ENCODE assay signal across 1 cellular context in the genomic region with DNA sequence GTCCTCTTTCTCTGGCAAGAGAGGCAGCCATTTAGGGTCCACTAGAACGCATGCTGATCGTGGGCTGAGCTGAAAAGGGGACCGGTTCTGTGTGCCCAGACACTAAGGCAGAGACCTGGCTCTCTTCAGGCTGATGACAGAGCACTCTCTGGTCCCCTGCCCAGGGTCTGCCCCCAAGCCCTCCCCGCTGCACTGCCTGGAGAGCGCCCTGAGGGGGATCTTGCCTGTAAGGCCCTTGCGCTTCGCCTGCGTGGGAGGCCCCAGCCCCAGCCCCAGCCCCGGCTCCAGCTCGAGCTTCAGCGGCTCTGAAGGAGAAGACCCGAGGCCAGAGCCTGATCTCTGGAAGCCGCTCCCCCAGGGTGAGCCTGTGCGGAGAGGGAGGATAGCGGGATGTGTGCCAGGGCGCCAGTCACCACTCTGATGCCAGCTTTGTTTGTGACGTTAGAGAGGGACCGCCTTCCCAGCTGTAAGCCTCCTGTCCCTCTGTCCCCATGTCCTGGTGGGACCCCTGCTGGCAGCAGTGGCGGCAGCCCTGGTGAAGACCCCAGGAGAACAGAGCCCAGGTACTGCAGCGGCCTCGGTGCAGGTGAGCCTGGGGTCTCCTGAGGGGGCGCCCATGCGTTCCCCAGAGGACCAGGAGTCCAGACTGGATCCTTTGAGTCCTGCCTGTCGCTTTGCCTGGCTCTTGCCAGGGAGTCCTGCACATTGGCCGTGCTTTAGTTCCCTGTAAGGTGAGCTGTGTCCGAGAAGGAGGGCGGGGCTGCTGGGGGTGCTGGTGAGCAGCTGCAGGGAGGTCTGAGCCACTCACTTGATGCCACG.
TF ChIP-seq lines count a peak whose summit lies in the region.

No MANE protein-coding gene starts in this region.

TF ChIP-seq in WTC11, 78 proteins besides CTCF, POLR2A, EP300 and RAD21 (continued from another document):
- TF ChIP-seq, protein P1, sequence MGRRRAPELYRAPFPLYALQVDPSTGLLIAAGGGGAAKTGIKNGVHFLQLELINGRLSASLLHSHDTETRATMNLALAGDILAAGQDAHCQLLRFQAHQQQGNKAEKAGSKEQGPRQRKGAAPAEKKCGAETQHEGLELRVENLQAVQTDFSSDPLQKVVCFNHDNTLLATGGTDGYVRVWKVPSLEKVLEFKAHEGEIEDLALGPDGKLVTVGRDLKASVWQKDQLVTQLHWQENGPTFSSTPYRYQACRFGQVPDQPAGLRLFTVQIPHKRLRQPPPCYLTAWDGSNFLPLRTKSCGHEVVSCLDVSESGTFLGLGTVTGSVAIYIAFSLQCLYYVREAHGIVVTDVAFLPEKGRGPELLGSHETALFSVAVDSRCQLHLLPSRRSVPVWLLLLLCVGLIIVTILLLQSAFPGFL (CRISPR knock-in tag; IDR thresholded peaks at IDR 0.05; ENCODE audit: borderline replicate concordance): no peak
- TF ChIP-seq ELF4 (CRISPR knock-in tag; IDR thresholded peaks at IDR 0.05; ENCODE audit: low read depth): no peak
- TF ChIP-seq, protein P2, sequence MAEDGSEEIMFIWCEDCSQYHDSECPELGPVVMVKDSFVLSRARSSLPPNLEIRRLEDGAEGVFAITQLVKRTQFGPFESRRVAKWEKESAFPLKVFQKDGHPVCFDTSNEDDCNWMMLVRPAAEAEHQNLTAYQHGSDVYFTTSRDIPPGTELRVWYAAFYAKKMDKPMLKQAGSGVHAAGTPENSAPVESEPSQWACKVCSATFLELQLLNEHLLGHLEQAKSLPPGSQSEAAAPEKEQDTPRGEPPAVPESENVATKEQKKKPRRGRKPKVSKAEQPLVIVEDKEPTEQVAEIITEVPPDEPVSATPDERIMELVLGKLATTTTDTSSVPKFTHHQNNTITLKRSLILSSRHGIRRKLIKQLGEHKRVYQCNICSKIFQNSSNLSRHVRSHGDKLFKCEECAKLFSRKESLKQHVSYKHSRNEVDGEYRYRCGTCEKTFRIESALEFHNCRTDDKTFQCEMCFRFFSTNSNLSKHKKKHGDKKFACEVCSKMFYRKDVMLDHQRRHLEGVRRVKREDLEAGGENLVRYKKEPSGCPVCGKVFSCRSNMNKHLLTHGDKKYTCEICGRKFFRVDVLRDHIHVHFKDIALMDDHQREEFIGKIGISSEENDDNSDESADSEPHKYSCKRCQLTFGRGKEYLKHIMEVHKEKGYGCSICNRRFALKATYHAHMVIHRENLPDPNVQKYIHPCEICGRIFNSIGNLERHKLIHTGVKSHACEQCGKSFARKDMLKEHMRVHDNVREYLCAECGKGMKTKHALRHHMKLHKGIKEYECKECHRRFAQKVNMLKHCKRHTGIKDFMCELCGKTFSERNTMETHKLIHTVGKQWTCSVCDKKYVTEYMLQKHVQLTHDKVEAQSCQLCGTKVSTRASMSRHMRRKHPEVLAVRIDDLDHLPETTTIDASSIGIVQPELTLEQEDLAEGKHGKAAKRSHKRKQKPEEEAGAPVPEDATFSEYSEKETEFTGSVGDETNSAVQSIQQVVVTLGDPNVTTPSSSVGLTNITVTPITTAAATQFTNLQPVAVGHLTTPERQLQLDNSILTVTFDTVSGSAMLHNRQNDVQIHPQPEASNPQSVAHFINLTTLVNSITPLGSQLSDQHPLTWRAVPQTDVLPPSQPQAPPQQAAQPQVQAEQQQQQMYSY (CRISPR knock-in tag; IDR thresholded peaks at IDR 0.05): no peak
- TF ChIP-seq, protein P3, sequence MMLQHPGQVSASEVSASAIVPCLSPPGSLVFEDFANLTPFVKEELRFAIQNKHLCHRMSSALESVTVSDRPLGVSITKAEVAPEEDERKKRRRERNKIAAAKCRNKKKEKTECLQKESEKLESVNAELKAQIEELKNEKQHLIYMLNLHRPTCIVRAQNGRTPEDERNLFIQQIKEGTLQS (CRISPR knock-in tag; conservative IDR thresholded peaks at IDR 0.05): no peak
- TF ChIP-seq SOX15 (CRISPR knock-in tag; IDR thresholded peaks at IDR 0.05): no peak
- TF ChIP-seq, protein P4, sequence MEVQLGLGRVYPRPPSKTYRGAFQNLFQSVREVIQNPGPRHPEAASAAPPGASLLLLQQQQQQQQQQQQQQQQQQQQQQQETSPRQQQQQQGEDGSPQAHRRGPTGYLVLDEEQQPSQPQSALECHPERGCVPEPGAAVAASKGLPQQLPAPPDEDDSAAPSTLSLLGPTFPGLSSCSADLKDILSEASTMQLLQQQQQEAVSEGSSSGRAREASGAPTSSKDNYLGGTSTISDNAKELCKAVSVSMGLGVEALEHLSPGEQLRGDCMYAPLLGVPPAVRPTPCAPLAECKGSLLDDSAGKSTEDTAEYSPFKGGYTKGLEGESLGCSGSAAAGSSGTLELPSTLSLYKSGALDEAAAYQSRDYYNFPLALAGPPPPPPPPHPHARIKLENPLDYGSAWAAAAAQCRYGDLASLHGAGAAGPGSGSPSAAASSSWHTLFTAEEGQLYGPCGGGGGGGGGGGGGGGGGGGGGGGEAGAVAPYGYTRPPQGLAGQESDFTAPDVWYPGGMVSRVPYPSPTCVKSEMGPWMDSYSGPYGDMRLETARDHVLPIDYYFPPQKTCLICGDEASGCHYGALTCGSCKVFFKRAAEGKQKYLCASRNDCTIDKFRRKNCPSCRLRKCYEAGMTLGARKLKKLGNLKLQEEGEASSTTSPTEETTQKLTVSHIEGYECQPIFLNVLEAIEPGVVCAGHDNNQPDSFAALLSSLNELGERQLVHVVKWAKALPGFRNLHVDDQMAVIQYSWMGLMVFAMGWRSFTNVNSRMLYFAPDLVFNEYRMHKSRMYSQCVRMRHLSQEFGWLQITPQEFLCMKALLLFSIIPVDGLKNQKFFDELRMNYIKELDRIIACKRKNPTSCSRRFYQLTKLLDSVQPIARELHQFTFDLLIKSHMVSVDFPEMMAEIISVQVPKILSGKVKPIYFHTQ (CRISPR knock-in tag; IDR thresholded peaks at IDR 0.05): no peak
- TF ChIP-seq, protein P5, sequence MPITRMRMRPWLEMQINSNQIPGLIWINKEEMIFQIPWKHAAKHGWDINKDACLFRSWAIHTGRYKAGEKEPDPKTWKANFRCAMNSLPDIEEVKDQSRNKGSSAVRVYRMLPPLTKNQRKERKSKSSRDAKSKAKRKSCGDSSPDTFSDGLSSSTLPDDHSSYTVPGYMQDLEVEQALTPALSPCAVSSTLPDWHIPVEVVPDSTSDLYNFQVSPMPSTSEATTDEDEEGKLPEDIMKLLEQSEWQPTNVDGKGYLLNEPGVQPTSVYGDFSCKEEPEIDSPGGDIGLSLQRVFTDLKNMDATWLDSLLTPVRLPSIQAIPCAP (CRISPR knock-in tag; IDR thresholded peaks at IDR 0.05): no peak
- TF ChIP-seq SP1 (CRISPR knock-in tag; conservative IDR thresholded peaks at IDR 0.05): no peak
- no peak for TF ChIP-seq GRHL2 (CRISPR knock-in tag; IDR thresholded peaks at IDR 0.05; ENCODE audit: insufficient replicate concordance, severe bottlenecking)
